8 cellular contexts compared by ENCODE assay signal in genomic region chr4:8419222-8420041, GRCh38. TPM values are rescaled to one million over a fixed set of nuclear protein-coding genes. Genes with fewer than 3 reads are reported as not detected.
DNase-seq lines count a peak whose midpoint lies in the region; ATAC-seq and TF ChIP-seq lines count a peak whose summit lies in the region.

No MANE protein-coding gene starts in this region.

- TF ChIP-seq CTCF in cardiac fibroblast (IDR thresholded peaks at IDR 0.05; ENCODE audit: low read depth, low read length) (no peak), colonic mucosa (IDR thresholded peaks at IDR 0.05) (no peak)

- H3K27ac ChIP-seq in colonic mucosa = no peak overlapping the region

- ATAC-seq in HG03520 (IDR thresholded peaks at IDR 0.05; ENCODE audit: unreplicated experiment) = peak; percentile 89

- H3K4me3 Mint-ChIP-seq in activated naive CD4-positive, alpha-beta T cell treated with anti-CD3 and anti-CD28 coated beads for 36 hours = no peak overlapping the region

- H3K27me3 ChIP-seq in colonic mucosa = no peaks in the 10 kb centered on the region

- no peaks in the 10 kb centered on the region for H3K9me3 ChIP-seq in colonic mucosa

- H3K9me3 Mint-ChIP-seq in activated naive CD4-positive, alpha-beta T cell treated with anti-CD3 and anti-CD28 coated beads for 36 hours = no peaks in the 10 kb centered on the region

- peak; percentile 61 for DNase-seq in activated naive CD4-positive, alpha-beta T cell treated with anti-CD3 and anti-CD28 coated beads for 36 hours
- no peak for DNase-seq in activated naive CD4-positive, alpha-beta T cell (lab: John Stamatoyannopoulos, UW)
- DNase-seq in cardiac fibroblast (ENCODE audit: low read depth in 2 of 2) = peak; percentile 33 to 50
- DNase-seq in stimulated activated CD4-positive, alpha-beta T cell treated with anti-CD3 and anti-CD28 coated beads, Interleukin-2, amount 100 ng/mL, for 24 hours = peak; percentile 55 to 67
- no peak for DNase-seq in NCI-H524 treated with DMSO at 0.1 percent for 48 hours (lab: John Stamatoyannopoulos, UW)
- no peak for DNase-seq in colonic mucosa
- DNase-seq in GDM1 (lab: John Stamatoyannopoulos, UW) = no peak

- no peak overlapping the region for H3K9ac ChIP-seq in colonic mucosa (ENCODE audit: low read depth in 2 of 2, low read length in 2 of 2)

- peaks cover 19% of the 10 kb centered on the region for H3K4me1 Mint-ChIP-seq in activated naive CD4-positive, alpha-beta T cell treated with anti-CD3 and anti-CD28 coated beads for 36 hours (ENCODE audit: low read depth)

- CTCF ChIA-PET in activated naive CD4-positive, alpha-beta T cell treated with anti-CD3 and anti-CD28 coated beads for 36 hours (lab: Charles Lee) = interaction anchor here (0.6 to 1.7 kb wide), 6 partner anchors 11 to 254 kb away, joined by 3 to 4 read pairs (median 4); no protein-coding TSS in a partner anchor

- intact Hi-C loops in activated naive CD4-positive, alpha-beta T cell treated with anti-CD3 and anti-CD28 coated beads for 36 hours (cut with micrococcal nuclease) = no loop called here
- intact Hi-C loops in colonic mucosa (cut with DNase I) = no loop called here

- H3K4me3 ChIP-seq in cardiac fibroblast (replicated peaks in 1 of 2; ENCODE audit: low read depth in 2 of 2, low read length in 2 of 2) (no peak overlapping the region), colonic mucosa (no peak overlapping the region)

- H3K4me1 ChIP-seq in colonic mucosa = no peaks in the 10 kb centered on the region

- peak overlapping the region; percentile 74 for H3K27ac Mint-ChIP-seq in activated naive CD4-positive, alpha-beta T cell treated with anti-CD3 and anti-CD28 coated beads for 36 hours

- H3K27me3 Mint-ChIP-seq in activated naive CD4-positive, alpha-beta T cell treated with anti-CD3 and anti-CD28 coated beads for 36 hours (ENCODE audit: low read depth) = no peaks in the 10 kb centered on the region

- no peaks in the 10 kb centered on the region for H3K36me3 ChIP-seq in colonic mucosa

- H3K36me3 Mint-ChIP-seq in activated naive CD4-positive, alpha-beta T cell treated with anti-CD3 and anti-CD28 coated beads for 36 hours (ENCODE audit: low read depth) = peaks cover 3% of the 10 kb centered on the region

RNA-seq across cellular contexts. Expression of gene ACOX3, which starts 21.1 kb away (rescaled TPM):
- total RNA-seq in activated naive CD4-positive, alpha-beta T cell treated with anti-CD3 and anti-CD28 coated beads for 36 hours = 10 to 100 TPM; 11.9 to 13.3 TPM
- 10 to 100 TPM; 19.9 to 26.1 TPM for total RNA-seq in colonic mucosa

RNA-seq across cellular contexts. Expression of gene TRMT44, which starts 21.1 kb away (rescaled TPM):
- total RNA-seq in activated naive CD4-positive, alpha-beta T cell treated with anti-CD3 and anti-CD28 coated beads for 36 hours = 10 to 100 TPM; 13.1 to 14.5 TPM
- 10 to 100 TPM; 10.3 to 15.6 TPM for total RNA-seq in colonic mucosa

Comparison
In these comparisons a context has a peak if more than half of its experiments do, and no peak if none do; other contexts are left out.
1. DNase-seq: peak in activated naive CD4-positive, alpha-beta T cell treated with anti-CD3 and anti-CD28 coated beads for 36 hours (single experiment), cardiac fibroblast (2 of 2) and stimulated activated CD4-positive, alpha-beta T cell treated with anti-CD3 and anti-CD28 coated beads, Interleukin-2, amount 100 ng/mL, for 24 hours (2 of 2); none in activated naive CD4-positive, alpha-beta T cell (0 of 4), NCI-H524 treated with DMSO at 0.1 percent for 48 hours (single experiment), colonic mucosa (single experiment) and GDM1 (single experiment).